Comparison of ENCODE assay signal across 2 cellular contexts in genomic region chr7:73700070-73700423, GRCh38.
A peak's percentile ranks its signal among the peaks of the same experiment; 100 is the strongest.
TF ChIP-seq lines count a peak whose summit lies in the region.

No MANE protein-coding gene starts in this region.

TF ChIP-seq in HCT116, 20 proteins besides CTCF, POLR2A, EP300 and RAD21:
- TF ChIP-seq POLR2AphosphoS5 (IDR thresholded peaks at IDR 0.05; ENCODE audit: low read depth, low read length): no peak

TF ChIP-seq in K562, 482 proteins besides CTCF, POLR2A, EP300 and RAD21:
- TF ChIP-seq RFX7 (CRISPR knock-in tag; IDR thresholded peaks at IDR 0.05) (no peak), ASH1L (IDR thresholded peaks at IDR 0.05; ENCODE audit: borderline replicate concordance, low read depth, partially characterized antibody) (no peak), ZNF609 (CRISPR knock-in tag; IDR thresholded peaks at IDR 0.05; ENCODE audit: borderline replicate concordance) (no peak), POLR2G (IDR thresholded peaks at IDR 0.05; ENCODE audit: low read depth, low read length) (peak; percentile 67), ZBTB17 (CRISPR knock-in tag; IDR thresholded peaks at IDR 0.05) (no peak), ZC3H11A (IDR thresholded peaks at IDR 0.05; ENCODE audit: low read depth, low read length) (no peak)
